ENCODE assay signal across 1 cellular context in genomic region chr20:57586943-57587277, GRCh38.
TF ChIP-seq lines count a peak whose summit lies in the region.

No MANE protein-coding gene starts in this region.

TF ChIP-seq in HepG2, 621 proteins besides CTCF, POLR2A, EP300 and RAD21 (continued from another document):
- TF ChIP-seq, protein P1, sequence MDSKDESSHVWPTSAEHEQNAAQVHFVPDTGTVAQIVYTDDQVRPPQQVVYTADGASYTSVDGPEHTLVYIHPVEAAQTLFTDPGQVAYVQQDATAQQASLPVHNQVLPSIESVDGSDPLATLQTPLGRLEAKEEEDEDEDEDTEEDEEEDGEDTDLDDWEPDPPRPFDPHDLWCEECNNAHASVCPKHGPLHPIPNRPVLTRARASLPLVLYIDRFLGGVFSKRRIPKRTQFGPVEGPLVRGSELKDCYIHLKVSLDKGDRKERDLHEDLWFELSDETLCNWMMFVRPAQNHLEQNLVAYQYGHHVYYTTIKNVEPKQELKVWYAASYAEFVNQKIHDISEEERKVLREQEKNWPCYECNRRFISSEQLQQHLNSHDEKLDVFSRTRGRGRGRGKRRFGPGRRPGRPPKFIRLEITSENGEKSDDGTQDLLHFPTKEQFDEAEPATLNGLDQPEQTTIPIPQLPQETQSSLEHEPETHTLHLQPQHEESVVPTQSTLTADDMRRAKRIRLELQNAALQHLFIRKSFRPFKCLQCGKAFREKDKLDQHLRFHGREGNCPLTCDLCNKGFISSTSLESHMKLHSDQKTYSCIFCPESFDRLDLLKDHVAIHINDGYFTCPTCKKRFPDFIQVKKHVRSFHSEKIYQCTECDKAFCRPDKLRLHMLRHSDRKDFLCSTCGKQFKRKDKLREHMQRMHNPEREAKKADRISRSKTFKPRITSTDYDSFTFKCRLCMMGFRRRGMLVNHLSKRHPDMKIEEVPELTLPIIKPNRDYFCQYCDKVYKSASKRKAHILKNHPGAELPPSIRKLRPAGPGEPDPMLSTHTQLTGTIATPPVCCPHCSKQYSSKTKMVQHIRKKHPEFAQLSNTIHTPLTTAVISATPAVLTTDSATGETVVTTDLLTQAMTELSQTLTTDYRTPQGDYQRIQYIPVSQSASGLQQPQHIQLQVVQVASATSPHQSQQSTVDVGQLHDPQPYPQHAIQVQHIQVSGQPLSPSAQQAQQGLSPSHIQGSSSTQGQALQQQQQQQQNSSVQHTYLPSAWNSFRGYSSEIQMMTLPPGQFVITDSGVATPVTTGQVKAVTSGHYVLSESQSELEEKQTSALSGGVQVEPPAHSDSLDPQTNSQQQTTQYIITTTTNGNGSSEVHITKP (CRISPR knock-in tag; IDR thresholded peaks at IDR 0.05; ENCODE audit: low read depth): no peak
- TF ChIP-seq FOXO1 (CRISPR knock-in tag; IDR thresholded peaks at IDR 0.05): no peak
- TF ChIP-seq ZFP36L2 (CRISPR knock-in tag; IDR thresholded peaks at IDR 0.05): no peak
- TF ChIP-seq ZSCAN21 (CRISPR knock-in tag; IDR thresholded peaks at IDR 0.05; ENCODE audit: borderline replicate concordance): no peak
- TF ChIP-seq ZNF577 (CRISPR knock-in tag; IDR thresholded peaks at IDR 0.05; ENCODE audit: borderline replicate concordance, low read depth): no peak
- TF ChIP-seq ZNF556 (CRISPR knock-in tag; IDR thresholded peaks at IDR 0.05; ENCODE audit: borderline replicate concordance): no peak
- no peak for TF ChIP-seq ZNF335 (CRISPR knock-in tag; IDR thresholded peaks at IDR 0.05)
- TF ChIP-seq ZNF34 (CRISPR knock-in tag; IDR thresholded peaks at IDR 0.05; ENCODE audit: borderline replicate concordance): no peak
- TF ChIP-seq MNT (IDR thresholded peaks at IDR 0.05): no peak
- TF ChIP-seq ZNF225 (CRISPR knock-in tag; IDR thresholded peaks at IDR 0.05): peak; percentile 60; the same call in 1 of the 2 replicates
- TF ChIP-seq, protein P2, sequence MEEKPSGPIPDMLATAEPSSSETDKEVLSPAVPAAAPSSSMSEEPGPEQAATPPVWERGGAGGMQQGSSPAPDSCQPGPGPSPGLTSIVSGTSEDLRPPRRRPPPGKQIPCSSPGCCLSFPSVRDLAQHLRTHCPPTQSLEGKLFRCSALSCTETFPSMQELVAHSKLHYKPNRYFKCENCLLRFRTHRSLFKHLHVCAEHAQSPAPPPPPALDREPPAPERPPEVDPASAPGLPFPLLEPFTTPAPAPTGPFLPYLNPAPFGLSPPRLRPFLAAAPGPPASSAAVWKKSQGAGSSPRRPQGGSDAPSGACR (CRISPR knock-in tag; IDR thresholded peaks at IDR 0.05): 0 out of 2 replicates have a peak, but pooled peaks have one; percentile 8
- TF ChIP-seq, protein P3, sequence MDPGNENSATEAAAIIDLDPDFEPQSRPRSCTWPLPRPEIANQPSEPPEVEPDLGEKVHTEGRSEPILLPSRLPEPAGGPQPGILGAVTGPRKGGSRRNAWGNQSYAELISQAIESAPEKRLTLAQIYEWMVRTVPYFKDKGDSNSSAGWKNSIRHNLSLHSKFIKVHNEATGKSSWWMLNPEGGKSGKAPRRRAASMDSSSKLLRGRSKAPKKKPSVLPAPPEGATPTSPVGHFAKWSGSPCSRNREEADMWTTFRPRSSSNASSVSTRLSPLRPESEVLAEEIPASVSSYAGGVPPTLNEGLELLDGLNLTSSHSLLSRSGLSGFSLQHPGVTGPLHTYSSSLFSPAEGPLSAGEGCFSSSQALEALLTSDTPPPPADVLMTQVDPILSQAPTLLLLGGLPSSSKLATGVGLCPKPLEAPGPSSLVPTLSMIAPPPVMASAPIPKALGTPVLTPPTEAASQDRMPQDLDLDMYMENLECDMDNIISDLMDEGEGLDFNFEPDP (CRISPR knock-in tag; conservative IDR thresholded peaks at IDR 0.05): 0 out of 2 replicates have a peak, but pooled peaks have one; percentile 96
- TF ChIP-seq ZNF724P (CRISPR knock-in tag; IDR thresholded peaks at IDR 0.05; ENCODE audit: borderline replicate concordance): 0 out of 2 replicates have a peak, but pooled peaks have one; percentile 20
- TF ChIP-seq ZFP36 (IDR thresholded peaks at IDR 0.05; ENCODE audit: borderline replicate concordance, low read depth, low read length, partially characterized antibody): no peak
- TF ChIP-seq, protein P4, sequence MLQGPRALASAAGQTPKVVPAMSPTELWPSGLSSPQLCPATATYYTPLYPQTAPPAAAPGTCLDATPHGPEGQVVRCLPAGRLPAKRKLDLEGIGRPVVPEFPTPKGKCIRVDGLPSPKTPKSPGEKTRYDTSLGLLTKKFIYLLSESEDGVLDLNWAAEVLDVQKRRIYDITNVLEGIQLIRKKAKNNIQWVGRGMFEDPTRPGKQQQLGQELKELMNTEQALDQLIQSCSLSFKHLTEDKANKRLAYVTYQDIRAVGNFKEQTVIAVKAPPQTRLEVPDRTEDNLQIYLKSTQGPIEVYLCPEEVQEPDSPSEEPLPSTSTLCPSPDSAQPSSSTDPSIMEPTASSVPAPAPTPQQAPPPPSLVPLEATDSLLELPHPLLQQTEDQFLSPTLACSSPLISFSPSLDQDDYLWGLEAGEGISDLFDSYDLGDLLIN (CRISPR knock-in tag; IDR thresholded peaks at IDR 0.05; ENCODE audit: borderline replicate concordance): no peak
- no peak for TF ChIP-seq SMAD9 (CRISPR knock-in tag; IDR thresholded peaks at IDR 0.05)
- TF ChIP-seq, protein P5, sequence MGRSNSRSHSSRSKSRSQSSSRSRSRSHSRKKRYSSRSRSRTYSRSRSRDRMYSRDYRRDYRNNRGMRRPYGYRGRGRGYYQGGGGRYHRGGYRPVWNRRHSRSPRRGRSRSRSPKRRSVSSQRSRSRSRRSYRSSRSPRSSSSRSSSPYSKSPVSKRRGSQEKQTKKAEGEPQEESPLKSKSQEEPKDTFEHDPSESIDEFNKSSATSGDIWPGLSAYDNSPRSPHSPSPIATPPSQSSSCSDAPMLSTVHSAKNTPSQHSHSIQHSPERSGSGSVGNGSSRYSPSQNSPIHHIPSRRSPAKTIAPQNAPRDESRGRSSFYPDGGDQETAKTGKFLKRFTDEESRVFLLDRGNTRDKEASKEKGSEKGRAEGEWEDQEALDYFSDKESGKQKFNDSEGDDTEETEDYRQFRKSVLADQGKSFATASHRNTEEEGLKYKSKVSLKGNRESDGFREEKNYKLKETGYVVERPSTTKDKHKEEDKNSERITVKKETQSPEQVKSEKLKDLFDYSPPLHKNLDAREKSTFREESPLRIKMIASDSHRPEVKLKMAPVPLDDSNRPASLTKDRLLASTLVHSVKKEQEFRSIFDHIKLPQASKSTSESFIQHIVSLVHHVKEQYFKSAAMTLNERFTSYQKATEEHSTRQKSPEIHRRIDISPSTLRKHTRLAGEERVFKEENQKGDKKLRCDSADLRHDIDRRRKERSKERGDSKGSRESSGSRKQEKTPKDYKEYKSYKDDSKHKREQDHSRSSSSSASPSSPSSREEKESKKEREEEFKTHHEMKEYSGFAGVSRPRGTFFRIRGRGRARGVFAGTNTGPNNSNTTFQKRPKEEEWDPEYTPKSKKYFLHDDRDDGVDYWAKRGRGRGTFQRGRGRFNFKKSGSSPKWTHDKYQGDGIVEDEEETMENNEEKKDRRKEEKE (IDR thresholded peaks at IDR 0.05): no peak
- TF ChIP-seq ZNF30 (CRISPR knock-in tag; IDR thresholded peaks at IDR 0.05): 0 out of 2 replicates have a peak, but pooled peaks have one; percentile 75
